ENCODE assay signal across 30 cellular contexts in genomic region chr2:53911434-53912189, GRCh38. TPM values are rescaled to one million over a fixed set of nuclear protein-coding genes. Genes with fewer than 3 reads are reported as not detected.
DNase-seq lines count a peak whose midpoint lies in the region; ATAC-seq, FAIRE-seq and TF ChIP-seq lines count a peak whose summit lies in the region.
"Had no signal": no experiment of that assay in that cellular context is flagged by ENCODE, and none has a peak within 500 bp of the region (broad histone marks: within the 10 kb centered on the region; RNA-seq: fewer than 3 reads in every experiment).

No MANE protein-coding gene starts in this region.

- no peak overlapping the region for H2BK12ac ChIP-seq in mesenchymal stem cell (ENCODE audit: low read length in 2 of 2)

- no peak for TF ChIP-seq RAD21 in K562 (CRISPR knock-in tag; conservative IDR thresholded peaks at IDR 0.05 in 1 of 2, IDR thresholded peaks at IDR 0.05 in 1 of 2)

- no TSS peak for BruUV-seq in K562 (replicated peaks; lab: Mats Ljungman, UMichigan)

- H4K8ac ChIP-seq in mesenchymal stem cell (ENCODE audit: low read length) = no peak overlapping the region

- no peak overlapping the region for H3K4me3 ChIP-seq in H7 (ENCODE audit: insufficient read depth, low read depth, low read length)
- no peak overlapping the region for H3K4me3 ChIP-seq in K562
- no peak overlapping the region for H3K4me3 ChIP-seq in mesenchymal stem cell (ENCODE audit: insufficient read depth in 1 of 2, low read depth in 1 of 2, low read length in 2 of 2)
- H3K4me3 ChIP-seq: SJSA1, smooth muscle cell had no signal

- TF ChIP-seq POLR2A in K562 (conservative IDR thresholded peaks at IDR 0.05) = no peak

- H3K23ac ChIP-seq in mesenchymal stem cell (ENCODE audit: low read length in 2 of 2) = no peak overlapping the region

- peak overlapping the region in 1 of 10 donors; percentile 50 for H3K27ac Mint-ChIP-seq in naive thymus-derived CD8-positive, alpha-beta T cell
- no peak overlapping the region for H3K27ac Mint-ChIP-seq in activated T-helper 2 cell treated with anti-CD3 and anti-CD28 coated beads, Interferon-gamma antibody, Interleukin-2, Interleukin-4, amounts not matched to agents 10 μg/mL and 5 μg/mL and 100 μg/mL, durations not matched to agents 14 hours and 24 hours and 36 hours
- H3K27ac Mint-ChIP-seq: CD14-positive monocyte, mesothelial cell of epicardium had no signal

- peaks cover 5 to 16% (median 8%) of the 10 kb centered on the region in 4 donors for H3K4me1 Mint-ChIP-seq in naive thymus-derived CD8-positive, alpha-beta T cell
- H3K4me1 Mint-ChIP-seq in activated T-helper 2 cell treated with anti-CD3 and anti-CD28 coated beads, Interferon-gamma antibody, Interleukin-2, Interleukin-4, amounts not matched to agents 10 μg/mL and 5 μg/mL and 100 μg/mL, durations not matched to agents 14 hours and 24 hours and 36 hours (ENCODE audit: low read depth) = peaks cover 17% of the 10 kb centered on the region
- H3K4me1 Mint-ChIP-seq: CD14-positive monocyte, mesothelial cell of epicardium had no signal

- H3K27ac ChIP-seq in K562 (ENCODE audit: extremely low read depth, low read depth, low read length) (no peak overlapping the region), mesenchymal stem cell (ENCODE audit: low read length, poor library complexity, severe bottlenecking) (no peak overlapping the region)
- H3K27ac ChIP-seq: brain microvascular endothelial cell, SJSA1 had no signal

- no peak overlapping the region for H3K18ac ChIP-seq in mesenchymal stem cell (ENCODE audit: low read depth in 1 of 2, low read length in 2 of 2)

- H3K79me2 ChIP-seq in K562 (ENCODE audit: control insufficient read depth, insufficient read depth, low read length) = no peaks in the 10 kb centered on the region

- H3K4me3 Mint-ChIP-seq in naive thymus-derived CD8-positive, alpha-beta T cell = no peak overlapping the region
- no peak overlapping the region for H3K4me3 Mint-ChIP-seq in activated T-helper 2 cell treated with anti-CD3 and anti-CD28 coated beads, Interferon-gamma antibody, Interleukin-2, Interleukin-4, amounts not matched to agents 10 μg/mL and 5 μg/mL and 100 μg/mL, durations not matched to agents 14 hours and 24 hours and 36 hours (ENCODE audit: low read depth)
- H3K4me3 Mint-ChIP-seq: CD14-positive monocyte; immature natural killer cell; mesothelial cell of epicardium; naive thymus-derived CD4-positive, alpha-beta T cell had no signal

- H3K9me3 Mint-ChIP-seq in naive thymus-derived CD8-positive, alpha-beta T cell = no peaks in the 10 kb centered on the region
- H3K9me3 Mint-ChIP-seq in activated T-helper 2 cell treated with anti-CD3 and anti-CD28 coated beads, Interferon-gamma antibody, Interleukin-2, Interleukin-4, amounts not matched to agents 10 μg/mL and 5 μg/mL and 100 μg/mL, durations not matched to agents 14 hours and 24 hours and 36 hours = no peaks in the 10 kb centered on the region
- H3K9me3 Mint-ChIP-seq: immature natural killer cell; mesothelial cell of epicardium; naive thymus-derived CD4-positive, alpha-beta T cell had no signal

- peak; percentile 4 for DNase-seq in AG08396 (ENCODE audit: low spot score)
- peak; percentile 4 for DNase-seq in H7
- no peak for DNase-seq in K562 (ENCODE audit: extremely low read depth in 1 of 4, low spot score in 3 of 4)
- DNase-seq in mesenchymal stem cell = peak; percentile 23
- no peak for DNase-seq in naive thymus-derived CD8-positive, alpha-beta T cell
- DNase-seq in activated T-helper 2 cell treated with anti-CD3 and anti-CD28 coated beads, Interferon-gamma antibody, Interleukin-2, Interleukin-4, amounts not matched to agents 10 μg/mL and 5 μg/mL and 100 μg/mL, durations not matched to agents 14 hours and 24 hours and 36 hours (ENCODE audit: low spot score) = no peak
- DNase-seq in DMS 273 treated with DMSO at 0.1 percent for 48 hours (lab: John Stamatoyannopoulos, UW) = no peak
- DNase-seq: activated T-cell treated with anti-CD3 and anti-CD28 coated beads for 4 hours; brain microvascular endothelial cell; Calu3; DND-41; effector CD8-positive, alpha-beta T cell; foreskin melanocyte; immature natural killer cell; Karpas-422; left ventricle myocardium superior; naive thymus-derived CD4-positive, alpha-beta T cell; NCI-H146; NCI-H446; RPMI8226; stimulated activated CD4-positive, alpha-beta T cell treated with anti-CD3 and anti-CD28 coated beads, Interleukin-1b, Interleukin-23, amount 100 ng/mL, for 48 hours; stimulated activated CD8-positive, alpha-beta memory T cell treated with anti-CD3 and anti-CD28 coated beads, Interleukin-4, amount 100 ng/mL, for 48 hours; trophoblast cell had no signal

- TF ChIP-seq EP300 in K562 (IDR thresholded peaks at IDR 0.05; ENCODE audit: low read length) = no peak

- H3K9me3 ChIP-seq in K562 (replicated peaks; ENCODE audit: control insufficient read depth, insufficient read depth, low read depth, low read length) (no peaks in the 10 kb centered on the region), mesenchymal stem cell (ENCODE audit: control insufficient read depth, low read length) (no peaks in the 10 kb centered on the region)
- H3K9me3 ChIP-seq: SJSA1 had no signal

- H3K4ac ChIP-seq in mesenchymal stem cell (ENCODE audit: low read depth in 1 of 2, low read length in 2 of 2) = no peak overlapping the region

- ATAC-seq in K562 = no peak; the same call in 2 of the 3 replicates
- no peak for ATAC-seq in naive thymus-derived CD8-positive, alpha-beta T cell
- ATAC-seq in activated CD4-positive, CD25-positive, alpha-beta regulatory T cell treated with anti-CD3 and anti-CD28 coated beads, Interleukin-2, amount 50 U/mL, for 24 hours = no peak
- ATAC-seq: left ventricle myocardium superior; naive thymus-derived CD4-positive, alpha-beta T cell had no signal

- H3K9ac ChIP-seq in K562 (ENCODE audit: insufficient read depth in 1 of 2, low read depth in 2 of 2, low read length in 2 of 2) (no peak overlapping the region), mesenchymal stem cell (ENCODE audit: low read length) (no peak overlapping the region)

- no peak for FAIRE-seq in K562 (lab: Jason Lieb, UNC)
- FAIRE-seq: GM12892, H1 had no signal

- CTCF ChIA-PET in K562 (lab: Yijun Ruan, JAX; ENCODE audit: low intra/inter-chr PET ratio) = no interaction called here

- H2AK5ac ChIP-seq in mesenchymal stem cell (ENCODE audit: low read length, severe bottlenecking) = no peak overlapping the region

- in situ Hi-C loops in K562 (cut with MboI) = no loop called here

- TF ChIP-seq CTCF in K562 (IDR thresholded peaks at IDR 0.05 in 2 of 3, conservative IDR thresholded peaks at IDR 0.05 in 1 of 3; ENCODE audit: insufficient read depth in 2 of 3, low read depth in 1 of 3, low read length in 3 of 3) = no peak

- H2AFZ ChIP-seq in K562 (ENCODE audit: low read depth, low read length) (no peak overlapping the region), mesenchymal stem cell (ENCODE audit: low read depth, low read length) (no peak overlapping the region)

- no peaks in the 10 kb centered on the region for H4K20me1 ChIP-seq in K562 (replicated peaks; ENCODE audit: control insufficient read depth, insufficient read depth, low read length)

- peaks cover 14% of the 10 kb centered on the region for H3K79me1 ChIP-seq in mesenchymal stem cell (replicated peaks; ENCODE audit: low read length, poor library complexity, severe bottlenecking)

- H2BK120ac ChIP-seq in mesenchymal stem cell (ENCODE audit: low read depth, low read length) = no peak overlapping the region

- intact Hi-C loops in K562 (cut with micrococcal nuclease) = no loop called here
- intact Hi-C loops in activated T-helper 2 cell treated with anti-CD3 and anti-CD28 coated beads, Interferon-gamma antibody, Interleukin-2, Interleukin-4, amounts not matched to agents 10 μg/mL and 5 μg/mL and 100 μg/mL, durations not matched to agents 14 hours and 24 hours and 36 hours (cut with micrococcal nuclease) = no loop called here

- WGBS in K562 (ENCODE audit: insufficient coverage, low coverage, missing lambda C conversion rate) = 87% methylated on average over 4 of the region's 4 CpGs
- 86% methylated on average over 1 of the region's 4 CpGs for WGBS in mesenchymal stem cell

- H3K14ac ChIP-seq in mesenchymal stem cell (ENCODE audit: low read length in 2 of 2) = no peak overlapping the region

- no peak overlapping the region for H4K91ac ChIP-seq in mesenchymal stem cell (ENCODE audit: low read length)

- POLR2A ChIA-PET in K562 (lab: Yijun Ruan, JAX) = interaction anchor here (1.0 to 1.7 kb wide), 2 partner anchors 11 to 19 kb away, joined by 3 to 6 read pairs; no protein-coding TSS in a partner anchor
- POLR2A ChIA-PET in naive thymus-derived CD8-positive, alpha-beta T cell (lab: Charles Lee) = no interaction called here

- H3K4me1 ChIP-seq in K562 (replicated peaks in 1 of 2; ENCODE audit: control insufficient read depth in 2 of 2, insufficient read depth in 2 of 2, low read length in 2 of 2) (no peaks in the 10 kb centered on the region), mesenchymal stem cell (ENCODE audit: control insufficient read depth, insufficient read depth, low read depth, low read length) (peaks cover 3% of the 10 kb centered on the region)
- H3K4me1 ChIP-seq: SJSA1 had no signal

- no peaks in the 10 kb centered on the region for H3K9me1 ChIP-seq in K562 (ENCODE audit: control insufficient read depth, insufficient read depth, low read length)

- no peak overlapping the region for H2BK5ac ChIP-seq in mesenchymal stem cell (ENCODE audit: low read depth, low read length, poor library complexity, severe bottlenecking)

- H3K4me2 ChIP-seq in K562 (ENCODE audit: insufficient read depth, low read length) = no peak overlapping the region
- no peak overlapping the region for H3K4me2 ChIP-seq in mesenchymal stem cell (ENCODE audit: low read length, poor library complexity, severe bottlenecking)
- H3K4me2 ChIP-seq: smooth muscle cell had no signal

- no peak overlapping the region for H2BK15ac ChIP-seq in mesenchymal stem cell (ENCODE audit: low read depth, poor library complexity, severe bottlenecking)

- H3K36me3 Mint-ChIP-seq in naive thymus-derived CD8-positive, alpha-beta T cell = peaks cover 9 to 68% (median 16%) of the 10 kb centered on the region in 3 donors
- peaks cover 48% of the 10 kb centered on the region for H3K36me3 Mint-ChIP-seq in activated T-helper 2 cell treated with anti-CD3 and anti-CD28 coated beads, Interferon-gamma antibody, Interleukin-2, Interleukin-4, amounts not matched to agents 10 μg/mL and 5 μg/mL and 100 μg/mL, durations not matched to agents 14 hours and 24 hours and 36 hours (ENCODE audit: low read depth)

- H3K27me3 ChIP-seq in H7 (ENCODE audit: control insufficient read depth, insufficient read depth, low read length) (no peaks in the 10 kb centered on the region), K562 (ENCODE audit: control insufficient read depth in 2 of 2, insufficient read depth in 2 of 2, low read length in 2 of 2) (no peaks in the 10 kb centered on the region), mesenchymal stem cell (ENCODE audit: control insufficient read depth in 1 of 2, insufficient read depth in 1 of 2, low read length in 2 of 2) (no peaks in the 10 kb centered on the region)
- H3K27me3 ChIP-seq: brain microvascular endothelial cell, SJSA1 had no signal

- H3K36me3 ChIP-seq in H7 (replicated peaks; ENCODE audit: control insufficient read depth, insufficient read depth, low read length) = peaks cover 8% of the 10 kb centered on the region
- H3K36me3 ChIP-seq in K562 (ENCODE audit: control insufficient read depth, insufficient read depth, low read length) = peaks cover 60% of the 10 kb centered on the region
- H3K36me3 ChIP-seq in mesenchymal stem cell (ENCODE audit: control insufficient read depth in 1 of 2, insufficient read depth in 2 of 2, low read depth in 1 of 2, low read length in 2 of 2) = peaks cover 14 to 82% of the 10 kb centered on the region in 2 experiments

- no peaks in the 10 kb centered on the region for H3K27me3 Mint-ChIP-seq in naive thymus-derived CD8-positive, alpha-beta T cell
- no peaks in the 10 kb centered on the region for H3K27me3 Mint-ChIP-seq in activated T-helper 2 cell treated with anti-CD3 and anti-CD28 coated beads, Interferon-gamma antibody, Interleukin-2, Interleukin-4, amounts not matched to agents 10 μg/mL and 5 μg/mL and 100 μg/mL, durations not matched to agents 14 hours and 24 hours and 36 hours (ENCODE audit: low read depth)
- H3K27me3 Mint-ChIP-seq: naive thymus-derived CD4-positive, alpha-beta T cell had no signal

RNA-seq across cellular contexts. Expression of gene GPR75, which starts 51.8 kb away (rescaled TPM):
- total RNA-seq in H7 (2014; rRNA removed; shearing (Covaris generic)) = 0.45 and 0.81 TPM in 2 replicates
- 33.2 and 38.2 TPM in 2 replicates for total RNA-seq in K562 (2011; cell fraction: chromatin; rRNA removed; ENCODE audit: low replicate concordance)
- total RNA-seq in K562 (2011; cell fraction: nucleolus; rRNA removed) = 13.0 and 13.9 TPM in 2 replicates
- total RNA-seq in K562 (2011; cell fraction: nucleoplasm; rRNA removed) = 14.5 and 17.1 TPM in 2 replicates
- total RNA-seq in K562 (2014; rRNA removed) (0.94 and 1.3 TPM in 2 replicates), K562 (2014; rRNA removed; fragmentation: Illumina TruSeq; extraction: Trizol) (2.5 and 2.9 TPM in 2 replicates), K562 (2015; rRNA removed; fragmentation: Illumina TruSeq; extraction: Trizol) (3.8 and 3.9 TPM in 2 replicates), K562 (2021) (2.2 and 2.3 TPM in 2 replicates)
- polyA plus RNA-seq in K562 (2011; rRNA removed) (3.3 and 3.8 TPM in 2 replicates), K562 (2014; fragmentation: Illumina TruSeq; extraction: Trizol) (2.5 and 3.1 TPM in 2 replicates), K562 (2014; fragmentation: Nextera tagmentation; extraction: Ambion mirVana) (under 1 TPM; 0.10 to 0.17 TPM), K562 (2014; rRNA removed) (1.5 and 2.4 TPM in 2 replicates)
- polyA plus RNA-seq in K562 (2011; cell fraction: cytosol; rRNA removed) = 2.6 and 2.9 TPM in 2 replicates
- 8.2 and 12.4 TPM in 2 replicates for polyA plus RNA-seq in K562 (2011; cell fraction: nucleus; rRNA removed)
- polyA plus RNA-seq in K562 (2012) = 1.4 and 2.0 TPM in 2 replicates
- 7.6 and 8.6 TPM in 2 replicates for polyA minus RNA-seq in K562 (2011; rRNA and poly(A)+ RNA removed)
- polyA minus RNA-seq in K562 (2011; cell fraction: cytosol; rRNA and poly(A)+ RNA removed) = 1.0 and 1.2 TPM in 2 replicates
- 7.0 and 7.3 TPM in 2 replicates for polyA minus RNA-seq in K562 (2011; cell fraction: nucleus; rRNA and poly(A)+ RNA removed)
- 1.3 TPM for polyA plus RNA-seq in mesenchymal stem cell (2013, experiment 1 of 2)
- 1.2 TPM for polyA plus RNA-seq in mesenchymal stem cell (2013, experiment 2 of 2)
- 1 to 10 TPM; 5.2 to 5.4 TPM for total RNA-seq in naive thymus-derived CD8-positive, alpha-beta T cell
- under 1 TPM in 1 of 3 donors, not detected in 2; 0.14 TPM for polyA plus RNA-seq in naive thymus-derived CD8-positive, alpha-beta T cell
- 2.4 TPM in 2 replicates for total RNA-seq in activated T-helper 2 cell treated with anti-CD3 and anti-CD28 coated beads, Interferon-gamma antibody, Interleukin-2, Interleukin-4, amounts not matched to agents 10 μg/mL and 5 μg/mL and 100 μg/mL, durations not matched to agents 14 hours and 24 hours and 36 hours
- polyA plus RNA-seq: CD14-positive monocyte, immature natural killer cell had no signal

RNA-seq across cellular contexts. Expression of gene PSME4, which starts 59.2 kb away (rescaled TPM):
- total RNA-seq in H7 (2014; rRNA removed; shearing (Covaris generic)) = 57.9 and 71.4 TPM in 2 replicates
- 113 and 384 TPM in 2 replicates for total RNA-seq in K562 (2011; cell fraction: chromatin; rRNA removed; ENCODE audit: low replicate concordance)
- 47.2 and 70.7 TPM in 2 replicates for total RNA-seq in K562 (2011; cell fraction: nucleolus; rRNA removed)
- 126 and 172 TPM in 2 replicates for total RNA-seq in K562 (2011; cell fraction: nucleoplasm; rRNA removed)
- total RNA-seq in K562 (2014; rRNA removed) (33.5 and 37.7 TPM in 2 replicates), K562 (2014; rRNA removed; fragmentation: Illumina TruSeq; extraction: Trizol) (57.3 and 62.1 TPM in 2 replicates), K562 (2015; rRNA removed; fragmentation: Illumina TruSeq; extraction: Trizol) (40.5 and 41.2 TPM in 2 replicates), K562 (2021) (67.4 and 74.0 TPM in 2 replicates)
- polyA plus RNA-seq in K562 (2011; rRNA removed) (62.6 and 77.8 TPM in 2 replicates), K562 (2014; fragmentation: Illumina TruSeq; extraction: Trizol) (65.2 and 71.7 TPM in 2 replicates), K562 (2014; fragmentation: Nextera tagmentation; extraction: Ambion mirVana) (10 to 100 TPM; 24.3 to 33.3 TPM), K562 (2014; rRNA removed) (38.6 and 38.9 TPM in 2 replicates)
- 31.1 and 50.2 TPM in 2 replicates for polyA plus RNA-seq in K562 (2011; cell fraction: cytosol; rRNA removed)
- polyA plus RNA-seq in K562 (2011; cell fraction: nucleus; rRNA removed) = 47.7 and 75.2 TPM in 2 replicates
- 36.4 and 43.1 TPM in 2 replicates for polyA plus RNA-seq in K562 (2012)
- 151 and 174 TPM in 2 replicates for polyA minus RNA-seq in K562 (2011; rRNA and poly(A)+ RNA removed)
- 46.1 and 66.5 TPM in 2 replicates for polyA minus RNA-seq in K562 (2011; cell fraction: cytosol; rRNA and poly(A)+ RNA removed)
- 48.1 and 83.7 TPM in 2 replicates for polyA minus RNA-seq in K562 (2011; cell fraction: nucleus; rRNA and poly(A)+ RNA removed)
- polyA plus RNA-seq in mesenchymal stem cell (2013, experiment 1 of 2) = 27.0 TPM
- polyA plus RNA-seq in mesenchymal stem cell (2013, experiment 2 of 2) = 26.9 TPM
- total RNA-seq in naive thymus-derived CD8-positive, alpha-beta T cell = 10 to 100 TPM; 58.1 to 59.9 TPM
- 1 to 10 TPM; 3.5 to 4.3 (median 3.8) TPM for polyA plus RNA-seq in naive thymus-derived CD8-positive, alpha-beta T cell
- total RNA-seq in activated T-helper 2 cell treated with anti-CD3 and anti-CD28 coated beads, Interferon-gamma antibody, Interleukin-2, Interleukin-4, amounts not matched to agents 10 μg/mL and 5 μg/mL and 100 μg/mL, durations not matched to agents 14 hours and 24 hours and 36 hours = 52.0 and 57.3 TPM in 2 replicates

Comparison
In these comparisons a context has a peak if more than half of its experiments do, and no peak if none do; other contexts are left out.
1. DNase-seq: peak in AG08396 (single experiment), H7 (single experiment) and mesenchymal stem cell (single experiment); none in K562 (0 of 4), naive thymus-derived CD8-positive, alpha-beta T cell (0 of 10), activated T-helper 2 cell treated with anti-CD3 and anti-CD28 coated beads, Interferon-gamma antibody, Interleukin-2, Interleukin-4, amounts not matched to agents 10 μg/mL and 5 μg/mL and 100 μg/mL, durations not matched to agents 14 hours and 24 hours and 36 hours (single experiment) and DMS 273 treated with DMSO at 0.1 percent for 48 hours (single experiment).